Comparison of ENCODE assay signal across 11 cellular contexts in the genomic region with DNA sequence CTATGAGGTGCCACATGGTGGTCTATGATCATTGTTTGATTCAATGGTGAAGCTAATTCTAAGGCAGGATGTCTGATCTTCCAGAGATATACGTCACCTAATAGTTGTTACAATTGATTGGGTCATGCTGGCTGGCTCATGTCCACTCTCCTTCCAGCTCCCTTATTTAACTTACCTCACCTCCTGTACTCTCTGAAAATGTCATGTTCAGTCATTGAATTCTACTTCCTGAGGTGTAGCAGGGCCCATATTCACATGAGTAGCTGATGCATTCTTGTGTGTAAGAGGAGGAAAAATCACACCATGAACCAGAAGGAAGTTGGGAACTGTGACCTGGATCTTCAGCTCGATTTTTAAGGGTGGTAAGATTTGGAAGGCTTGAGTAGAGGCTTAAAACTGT.
"Had no signal": no experiment of that assay in that cellular context is flagged by ENCODE, and none has a peak within 500 bp of the region (broad histone marks: within the 10 kb centered on the region; RNA-seq: fewer than 3 reads in every experiment).

No MANE protein-coding gene starts in this region.

- H3K4me3 ChIP-seq: GM23248, GM23338, HAP-1 had no signal

- DNase-seq: GM23248, GOT3, H7, H9, HCEC 1CT, HFFc6 had no signal

- H3K27ac ChIP-seq: GM23248 had no signal

- H3K36me3 ChIP-seq: HAP-1 had no signal

- H3K9ac ChIP-seq: GM23248 had no signal

- H3K4me2 ChIP-seq: GM23338 had no signal

- ATAC-seq: GM23338, HCT116 had no signal

- FAIRE-seq: H1, H54 had no signal

- H3K4me1 ChIP-seq: HAP-1 had no signal

- H2AFZ ChIP-seq: GM23248, GM23338 had no signal

- H3K9me3 ChIP-seq: HAP-1 had no signal
